Comparison of ENCODE assay signal across 32 cellular contexts in the genomic region with DNA sequence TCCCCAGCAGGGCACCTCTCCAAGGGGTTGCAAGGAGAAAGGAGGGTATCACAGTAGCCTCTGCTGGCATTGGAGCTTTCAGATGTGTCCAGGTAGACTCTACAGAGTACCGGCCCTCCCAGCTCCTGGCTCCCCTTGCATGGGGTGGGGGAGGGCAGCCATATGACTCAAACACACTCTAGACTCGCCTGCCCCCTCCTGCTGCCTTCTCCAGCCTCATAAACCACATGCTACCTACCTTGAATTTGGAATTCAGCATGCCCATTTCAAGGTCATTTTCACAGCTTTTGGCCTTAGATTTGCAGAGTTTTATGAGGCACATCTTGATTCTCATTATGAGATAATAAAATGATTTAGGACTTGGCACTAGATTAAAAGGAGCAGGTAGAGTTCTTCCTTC. TPM values are rescaled to one million over a fixed set of nuclear protein-coding genes. Genes with fewer than 3 reads are reported as not detected.
"Had no signal": no experiment of that assay in that cellular context is flagged by ENCODE, and none has a peak within 500 bp of the region (broad histone marks: within the 10 kb centered on the region; RNA-seq: fewer than 3 reads in every experiment).

No MANE protein-coding gene starts in this region.

- H3K36me3 Mint-ChIP-seq: activated naive CD8-positive, alpha-beta T cell treated with anti-CD3 and anti-CD28 coated beads for 36 hours had no signal

- DNase-seq: activated CD4-positive, alpha-beta T cell treated with anti-CD3 and anti-CD28 coated beads, Interleukin-2, amount 10 ng/mL, durations not matched to agents 24 days and 14 days; activated CD4-positive, alpha-beta T cell treated with anti-CD3 and anti-CD28 coated beads, Interleukin-2, amount 50 U/mL, for 4 hours; activated CD8-positive, alpha-beta T cell treated with anti-CD3 and anti-CD28 coated beads for 36 hours; activated effector memory CD4-positive, alpha-beta T cell treated with anti-CD3 and anti-CD28 coated beads, Interleukin-2, amount 50 U/mL, for 16 hours; activated naive CD4-positive, alpha-beta T cell; activated naive CD4-positive, alpha-beta T cell treated with anti-CD3 and anti-CD28 coated beads, Interleukin-2, amount 50 U/mL, for 16 hours; activated naive CD8-positive, alpha-beta T cell treated with anti-CD3 and anti-CD28 coated beads for 36 hours; activated T-cell treated with anti-CD3 and anti-CD28 coated beads, Interleukin-2, amount 50 U/mL, for 1 hour; activated T-cell treated with anti-CD3 and anti-CD28 coated beads, Interleukin-2, amount 50 U/mL, for 72 hours; amniotic stem cell; KG1; NCI-H1105; NCI-H1417 treated with DMSO at 0.1 percent for 48 hours; NCI-H187 treated with DMSO at 0.1 percent for 48 hours; NCI-H2081; NCI-H2171 treated with DMSO at 0.1 percent for 48 hours; NCI-H2227 treated with DMSO at 0.1 percent for 48 hours; NCI-H446; NCI-H524; NCI-H69; RPMI8226; SIG-M5; SW 1271; T-helper 1 cell; T1000 had no signal

- H3K9me3 ChIP-seq: ascending aorta had no signal

- H3K9me3 Mint-ChIP-seq: activated CD8-positive, alpha-beta T cell treated with anti-CD3 and anti-CD28 coated beads for 36 hours had no signal

- H3K4me3 Mint-ChIP-seq: activated CD4-positive, alpha-beta T cell treated with anti-CD3 and anti-CD28 coated beads, Interleukin-2, amount 10 ng/mL, durations not matched to agents 24 days and 14 days; activated CD8-positive, alpha-beta T cell treated with anti-CD3 and anti-CD28 coated beads for 36 hours; activated naive CD8-positive, alpha-beta T cell treated with anti-CD3 and anti-CD28 coated beads for 36 hours; activated T-cell treated with anti-CD3 and anti-CD28 coated beads, Interleukin-2, amount 50 U/mL, for 72 hours; activated T-helper 17 cell treated with anti-CD3 and anti-CD28 coated beads, Interleukin-2, amount 50 U/mL, for 72 hours had no signal

- H3K36me3 ChIP-seq: ascending aorta, cardiac muscle cell had no signal

- H3K27ac ChIP-seq: ascending aorta, cardiac muscle cell had no signal

- H3K4me1 Mint-ChIP-seq: activated CD4-positive, alpha-beta T cell treated with anti-CD3 and anti-CD28 coated beads, Interleukin-2, amount 10 ng/mL, durations not matched to agents 24 days and 14 days; activated naive CD8-positive, alpha-beta T cell treated with anti-CD3 and anti-CD28 coated beads for 36 hours; activated T-helper 17 cell treated with anti-CD3 and anti-CD28 coated beads, Interleukin-2, amount 50 U/mL, for 72 hours had no signal

- H3K27ac Mint-ChIP-seq: activated CD4-positive, alpha-beta T cell treated with anti-CD3 and anti-CD28 coated beads, Interleukin-2, amount 10 ng/mL, durations not matched to agents 24 days and 14 days; activated CD8-positive, alpha-beta T cell treated with anti-CD3 and anti-CD28 coated beads for 36 hours; activated naive CD8-positive, alpha-beta T cell treated with anti-CD3 and anti-CD28 coated beads for 36 hours; activated T-cell treated with anti-CD3 and anti-CD28 coated beads, Interleukin-2, amount 50 U/mL, for 72 hours; activated T-helper 17 cell treated with anti-CD3 and anti-CD28 coated beads, Interleukin-2, amount 50 U/mL, for 72 hours had no signal

- H3K4me1 ChIP-seq: ascending aorta had no signal

- H3K4me3 ChIP-seq: ascending aorta, cardiac muscle cell had no signal

- H3K27me3 ChIP-seq: ascending aorta had no signal

RNA-seq across cellular contexts. Expression of a gene that starts 32.8 kb away (rescaled TPM):
- total RNA-seq: activated CD4-positive, alpha-beta T cell treated with anti-CD3 and anti-CD28 coated beads, Interleukin-2, amount 10 ng/mL, durations not matched to agents 24 days and 14 days; activated CD8-positive, alpha-beta memory T cell treated with anti-CD3 and anti-CD28 coated beads for 36 hours; activated CD8-positive, alpha-beta T cell treated with anti-CD3 and anti-CD28 coated beads for 36 hours; activated naive CD8-positive, alpha-beta T cell treated with anti-CD3 and anti-CD28 coated beads for 36 hours; activated T-cell treated with anti-CD3 and anti-CD28 coated beads, Interleukin-2, amount 50 U/mL, for 72 hours; activated T-helper 17 cell treated with anti-CD3 and anti-CD28 coated beads, Interleukin-2, amount 50 U/mL, for 72 hours; ascending aorta; MCF 10A; Right ventricle myocardium inferior; T-helper 2 cell treated with Interferon-gamma antibody and Interleukin-4, amounts not matched to agents 100 ng/mL and 5 ng/mL, for 36 hours had no signal
- polyA plus RNA-seq: cardiac muscle cell had no signal
